8 cellular contexts compared by ENCODE assay signal in the genomic region with DNA sequence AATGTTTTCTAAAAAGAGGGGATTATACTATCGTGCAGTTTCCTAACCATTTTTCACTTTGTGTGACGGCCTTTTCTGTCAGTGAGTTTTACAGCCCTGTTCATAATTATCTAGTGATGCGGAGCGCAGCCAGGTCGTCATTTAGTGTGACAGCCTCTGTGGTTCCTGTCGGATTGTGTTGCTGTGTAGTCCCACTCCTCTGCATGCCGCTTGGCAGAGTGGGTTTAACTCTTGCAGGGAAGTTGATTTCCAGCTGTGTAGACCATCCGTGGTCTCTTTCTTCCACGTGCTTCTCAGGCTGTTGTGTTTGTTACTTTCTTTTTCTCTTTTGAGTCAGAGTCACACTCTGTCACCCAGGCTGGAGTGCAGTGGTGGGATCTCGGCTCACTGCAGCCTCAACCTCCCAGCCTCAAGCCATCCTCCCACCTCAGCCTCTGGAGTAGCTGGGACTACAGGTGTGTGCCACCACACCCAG. TPM values are rescaled to one million over a fixed set of nuclear protein-coding genes. Genes with fewer than 3 reads are reported as not detected.
A peak's percentile ranks its signal among the peaks of the same experiment; 100 is the strongest.
DNase-seq lines count a peak whose midpoint lies in the region; ATAC-seq lines count a peak whose summit lies in the region.

No MANE protein-coding gene starts in this region.

- no peaks in the 10 kb centered on the region for H3K27me3 ChIP-seq in adipocyte (replicated peaks; ENCODE audit: control insufficient read depth, insufficient read depth, low read length)

- H3K9ac ChIP-seq in adipocyte (ENCODE audit: low read length): peak overlapping the region; percentile 60

- no peaks in the 10 kb centered on the region for H3K9me3 ChIP-seq in adipocyte (ENCODE audit: control insufficient read depth, low read length)

- no peaks in the 10 kb centered on the region for H3K27me3 Mint-ChIP-seq in activated T-cell treated with anti-CD3 and anti-CD28 coated beads, Interleukin-2, amount 50 U/mL, for 4 hours (ENCODE audit: low read depth)

- H3K4me3 Mint-ChIP-seq in activated T-cell treated with anti-CD3 and anti-CD28 coated beads, Interleukin-2, amount 50 U/mL, for 4 hours: peak overlapping the region; percentile 75

- peaks cover 22% of the 10 kb centered on the region for H3K36me3 ChIP-seq in adipocyte (ENCODE audit: control insufficient read depth, insufficient read depth, low read length, severe bottlenecking)

- H3K4me1 ChIP-seq in adipocyte (ENCODE audit: control insufficient read depth, insufficient read depth, low read length): peaks cover 6% of the 10 kb centered on the region

- peak overlapping the region; percentile 79 for H3K4me3 ChIP-seq in adipocyte (ENCODE audit: low read length)

- H3K9me3 Mint-ChIP-seq in activated T-cell treated with anti-CD3 and anti-CD28 coated beads, Interleukin-2, amount 50 U/mL, for 4 hours: no peaks in the 10 kb centered on the region

- peaks cover 21% of the 10 kb centered on the region for H3K36me3 Mint-ChIP-seq in activated T-cell treated with anti-CD3 and anti-CD28 coated beads, Interleukin-2, amount 50 U/mL, for 4 hours (ENCODE audit: insufficient read depth)

- ATAC-seq in activated T-cell treated with anti-CD3 and anti-CD28 coated beads, Interleukin-2, amount 50 U/mL, for 4 hours: peak; percentile 71 to 73
- ATAC-seq in HG02973 (IDR thresholded peaks at IDR 0.05; ENCODE audit: unreplicated experiment): peak; percentile 60

- peaks cover 46% of the 10 kb centered on the region for H3K4me1 Mint-ChIP-seq in activated T-cell treated with anti-CD3 and anti-CD28 coated beads, Interleukin-2, amount 50 U/mL, for 4 hours (ENCODE audit: low read depth)

- DNase-seq in activated T-cell treated with anti-CD3 and anti-CD28 coated beads, Interleukin-2, amount 50 U/mL, for 4 hours: no peak
- no peak for DNase-seq in activated T-cell treated with anti-CD3 and anti-CD28 coated beads, Interleukin-2, amount 50 U/mL, for 1 hour
- peak; percentile 15 for DNase-seq in adipocyte (ENCODE audit: low read depth)
- peak; percentile 34 for DNase-seq in stimulated activated CD8-positive, alpha-beta memory T cell treated with anti-CD3 and anti-CD28 coated beads, Interleukin-4, amount 100 ng/mL, for 48 hours
- no peak for DNase-seq in NCI-H1930 (lab: John Stamatoyannopoulos, UW)
- no peak for DNase-seq in NK-92 (lab: John Stamatoyannopoulos, UW; ENCODE audit: unreplicated experiment)
- DNase-seq in mesenteric fat pad (ENCODE audit: low spot score): no peak

RNA-seq across cellular contexts. Expression of a gene that starts 8.6 kb away (rescaled TPM):
- 1,000 to 10,000 TPM; 2,485 to 2,586 (median 2,511) TPM for total RNA-seq in activated T-cell treated with anti-CD3 and anti-CD28 coated beads, Interleukin-2, amount 50 U/mL, for 4 hours
- 472 TPM for total RNA-seq in mesenteric fat pad

RNA-seq across cellular contexts. Expression of a gene that starts 41.4 kb away (rescaled TPM):
- 10 to 100 TPM; 12.2 to 13.4 (median 12.7) TPM for total RNA-seq in activated T-cell treated with anti-CD3 and anti-CD28 coated beads, Interleukin-2, amount 50 U/mL, for 4 hours
- 29.7 TPM for total RNA-seq in mesenteric fat pad

Comparison
In these comparisons a context has a peak if more than half of its experiments do, and no peak if none do; other contexts are left out.
1. DNase-seq: peak in adipocyte (single experiment) and stimulated activated CD8-positive, alpha-beta memory T cell treated with anti-CD3 and anti-CD28 coated beads, Interleukin-4, amount 100 ng/mL, for 48 hours (single experiment); none in activated T-cell treated with anti-CD3 and anti-CD28 coated beads, Interleukin-2, amount 50 U/mL, for 4 hours (single experiment), activated T-cell treated with anti-CD3 and anti-CD28 coated beads, Interleukin-2, amount 50 U/mL, for 1 hour (single experiment), NCI-H1930 (0 of 2), NK-92 (single experiment) and mesenteric fat pad (single experiment).